ENCODE assay signal across 8 cellular contexts in the genomic region with DNA sequence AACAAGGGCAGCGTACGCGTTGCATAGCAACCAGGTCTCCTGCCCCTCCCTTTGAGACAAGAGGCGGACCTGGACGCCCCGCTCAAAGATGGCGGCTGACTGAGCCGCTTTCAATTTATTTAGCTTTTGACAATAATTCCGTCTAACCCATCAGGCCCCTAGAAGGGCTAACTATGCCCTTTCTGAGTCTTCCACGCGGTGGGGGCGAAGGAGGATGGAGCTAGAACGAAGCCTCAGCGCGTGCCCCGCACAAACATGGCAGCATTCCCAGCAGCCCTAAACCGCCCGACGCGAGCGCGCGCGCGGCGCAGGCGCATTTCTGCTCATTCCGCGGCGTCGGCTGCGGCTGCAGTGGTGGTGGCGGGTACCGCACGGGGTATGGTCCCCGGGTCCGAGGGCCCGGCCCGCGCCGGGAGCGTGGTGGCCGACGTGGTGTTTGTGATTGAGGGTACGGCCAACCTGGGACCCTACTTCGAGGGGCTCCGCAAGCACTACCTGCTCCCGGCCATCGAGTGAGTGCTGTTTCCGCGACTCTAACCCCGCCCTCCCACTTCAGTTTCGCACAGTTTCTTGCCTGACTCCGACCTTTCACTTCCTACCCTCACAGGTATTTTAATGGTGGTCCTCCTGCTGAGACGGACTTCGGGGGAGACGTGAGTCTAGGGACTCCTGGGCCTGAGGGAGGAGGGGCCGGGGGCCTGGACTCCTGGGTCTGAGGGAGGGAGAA. TPM values are rescaled to one million over a fixed set of nuclear protein-coding genes. Genes with fewer than 3 reads are reported as not detected.
DNase-seq lines count a peak whose midpoint lies in the region; ATAC-seq and TF ChIP-seq lines count a peak whose summit lies in the region.

TSS of gene MED25 (plus strand) at position 326 of the 727 bp plus-strand sequence. CDS start at position 379, 53 bp downstream.

- peak; percentile 58 to 60 for TF ChIP-seq POLR2A in Peyer's patch (IDR thresholded peaks at IDR 0.05)

- no peaks in the 10 kb centered on the region for H3K27me3 Mint-ChIP-seq in naive thymus-derived CD4-positive, alpha-beta T cell
- H3K27me3 Mint-ChIP-seq in stimulated activated naive B cell treated with anti-CD40 and anti-IgM and Interleukin-4, amounts not matched to agents 10 μg/mL and 1 μg/mL and 100 μg/mL, for 72 hours, result no peaks in the 10 kb centered on the region

- H3K4me3 ChIP-seq in Peyer's patch, result peak within 1 kb of the TSS; percentile 73 to 83 (median 81)
- H3K4me3 ChIP-seq in naive thymus-derived CD4-positive, alpha-beta T cell (ENCODE audit: low read length), result peak within 1 kb of the TSS; percentile 91

- H3K27ac Mint-ChIP-seq in naive thymus-derived CD4-positive, alpha-beta T cell, result peak within 1 kb of the TSS; percentile 96 to 100 (median 100)
- H3K27ac Mint-ChIP-seq in stimulated activated naive B cell treated with anti-CD40 and anti-IgM and Interleukin-4, amounts not matched to agents 10 μg/mL and 1 μg/mL and 100 μg/mL, for 72 hours, result peak within 1 kb of the TSS; percentile 99

- H3K36me3 Mint-ChIP-seq in naive thymus-derived CD4-positive, alpha-beta T cell, result peaks cover 0 to 7% (median 2%) of the 10 kb centered on the region in 5 donors
- H3K36me3 Mint-ChIP-seq in stimulated activated naive B cell treated with anti-CD40 and anti-IgM and Interleukin-4, amounts not matched to agents 10 μg/mL and 1 μg/mL and 100 μg/mL, for 72 hours, result peaks cover 2 to 6% of the 10 kb centered on the region in 2 donors

- peaks cover 0 to 4% (median 0%) of the 10 kb centered on the region in 11 donors for H3K9me3 Mint-ChIP-seq in naive thymus-derived CD4-positive, alpha-beta T cell
- H3K9me3 Mint-ChIP-seq in stimulated activated naive B cell treated with anti-CD40 and anti-IgM and Interleukin-4, amounts not matched to agents 10 μg/mL and 1 μg/mL and 100 μg/mL, for 72 hours, result no peaks in the 10 kb centered on the region

- peak within 1 kb of the TSS; percentile 94 to 100 (median 98) for H3K4me3 Mint-ChIP-seq in naive thymus-derived CD4-positive, alpha-beta T cell
- H3K4me3 Mint-ChIP-seq in stimulated activated naive B cell treated with anti-CD40 and anti-IgM and Interleukin-4, amounts not matched to agents 10 μg/mL and 1 μg/mL and 100 μg/mL, for 72 hours, result peak within 1 kb of the TSS; percentile 96

- DNase-seq in DMS79 treated with DMSO at 0.1 percent for 48 hours (lab: John Stamatoyannopoulos, UW) (peak; percentile 93), KG1 (lab: John Stamatoyannopoulos, UW) (peak; percentile 87), Peyer's patch (peak; percentile 74 to 93 (median 92)), fibroblast of gingiva (ENCODE audit: low read depth) (peak; percentile 85)
- peak; percentile 75 to 80 for DNase-seq in activated T-helper 1 cell treated with anti-CD3 and anti-CD28 coated beads, Interleukin-2, amount 50 U/mL, for 16 hours (ENCODE audit: low read depth in 1 of 2, low spot score in 1 of 2)
- peak; percentile 87 to 96 (median 94) for DNase-seq in naive thymus-derived CD4-positive, alpha-beta T cell
- DNase-seq in stimulated activated naive B cell treated with anti-CD40 and anti-IgM and Interleukin-4, amounts not matched to agents 10 μg/mL and 1 μg/mL and 100 μg/mL, for 72 hours, result peak; percentile 86

- H3K4me1 Mint-ChIP-seq in naive thymus-derived CD4-positive, alpha-beta T cell, result peaks cover 20 to 51% (median 39%) of the 10 kb centered on the region in 7 donors
- peaks cover 16 to 26% of the 10 kb centered on the region in 2 donors for H3K4me1 Mint-ChIP-seq in stimulated activated naive B cell treated with anti-CD40 and anti-IgM and Interleukin-4, amounts not matched to agents 10 μg/mL and 1 μg/mL and 100 μg/mL, for 72 hours

- CTCF ChIA-PET in naive thymus-derived CD4-positive, alpha-beta T cell (lab: Charles Lee), result no interaction called here

- no peaks in the 10 kb centered on the region for H3K27me3 ChIP-seq in Peyer's patch
- H3K27me3 ChIP-seq in naive thymus-derived CD4-positive, alpha-beta T cell (ENCODE audit: control insufficient read depth in 2 of 2, insufficient read depth in 2 of 2, low read length in 2 of 2), result no peaks in the 10 kb centered on the region

- peak; percentile 57 for ATAC-seq in GM21717 (IDR thresholded peaks at IDR 0.05; ENCODE audit: unreplicated experiment)
- peak; percentile 65 for ATAC-seq in naive thymus-derived CD4-positive, alpha-beta T cell
- ATAC-seq in stimulated activated naive B cell treated with anti-CD40 and anti-IgM and Interleukin-4, amounts not matched to agents 10 μg/mL and 1 μg/mL and 100 μg/mL, for 72 hours (replicated peaks), result peak; percentile 75 to 76

- H3K9me3 ChIP-seq in Peyer's patch, result no peaks in the 10 kb centered on the region
- H3K9me3 ChIP-seq in naive thymus-derived CD4-positive, alpha-beta T cell (ENCODE audit: control insufficient read depth in 2 of 3, low read length in 3 of 3), result no peaks in the 10 kb centered on the region

- H3K4me1 ChIP-seq in Peyer's patch, result peaks cover 0 to 24% (median 0%) of the 10 kb centered on the region in 4 donors
- H3K4me1 ChIP-seq in naive thymus-derived CD4-positive, alpha-beta T cell (ENCODE audit: control insufficient read depth in 2 of 2, insufficient read depth in 2 of 2, low read length in 2 of 2), result peaks cover 11 to 17% of the 10 kb centered on the region in 2 donors

- TF ChIP-seq CTCF in Peyer's patch (IDR thresholded peaks at IDR 0.05), result peak in 4 of 6 experiments; percentile 54 to 76 (median 59)

- H3K36me3 ChIP-seq in Peyer's patch, result peaks cover 0 to 13% (median 0%) of the 10 kb centered on the region in 3 donors
- H3K36me3 ChIP-seq in naive thymus-derived CD4-positive, alpha-beta T cell (ENCODE audit: control insufficient read depth in 2 of 3, insufficient read depth in 3 of 3, low read length in 3 of 3), result peaks cover 0 to 12% (median 2%) of the 10 kb centered on the region in 3 experiments

- POLR2A ChIA-PET in naive thymus-derived CD4-positive, alpha-beta T cell (lab: Charles Lee), result interaction anchor here (0.6 to 3.0 kb wide), 8 partner anchors 9 to 100 kb away, joined by 3 to 16 read pairs (median 6); partner anchors contain the start of genes AKT1S1, PTOV1 and TBC1D17

- H3K27ac ChIP-seq in Peyer's patch, result peak within 1 kb of the TSS; percentile 77 to 93 (median 90)
- H3K27ac ChIP-seq in naive thymus-derived CD4-positive, alpha-beta T cell (ENCODE audit: low read depth, low read length), result peak within 1 kb of the TSS; percentile 88

- intact Hi-C loops in naive thymus-derived CD4-positive, alpha-beta T cell (cut with micrococcal nuclease), result loop anchor here (1.0 to 10.0 kb wide), 12 partner anchors 9 to 1549 kb away; partner anchors contain the start of genes AKT1S1 (in 2 of the 2), PNKP (in 2 of the 2), PRR12 (in 2 of the 2) and TBC1D17 (in 2 of the 2)

RNA-seq across cellular contexts. Expression of gene MED25, which starts in this region (rescaled TPM):
- 10 to 100 TPM; 29.7 to 57.7 (median 41.8) TPM for total RNA-seq in Peyer's patch
- 10 to 100 TPM; 36.8 to 75.2 (median 55.4) TPM for total RNA-seq in naive thymus-derived CD4-positive, alpha-beta T cell
- polyA plus RNA-seq in naive thymus-derived CD4-positive, alpha-beta T cell, result 10 to 100 TPM; 10.8 to 16.7 TPM

Comparison
In these comparisons a context has a peak if more than half of its experiments do, and no peak if none do; other contexts are left out.
1. Peak in every context shown above with its lines: DNase-seq, ATAC-seq, H3K4me3 ChIP-seq and H3K27ac ChIP-seq.